10 cellular contexts compared by ENCODE assay signal in the genomic region with DNA sequence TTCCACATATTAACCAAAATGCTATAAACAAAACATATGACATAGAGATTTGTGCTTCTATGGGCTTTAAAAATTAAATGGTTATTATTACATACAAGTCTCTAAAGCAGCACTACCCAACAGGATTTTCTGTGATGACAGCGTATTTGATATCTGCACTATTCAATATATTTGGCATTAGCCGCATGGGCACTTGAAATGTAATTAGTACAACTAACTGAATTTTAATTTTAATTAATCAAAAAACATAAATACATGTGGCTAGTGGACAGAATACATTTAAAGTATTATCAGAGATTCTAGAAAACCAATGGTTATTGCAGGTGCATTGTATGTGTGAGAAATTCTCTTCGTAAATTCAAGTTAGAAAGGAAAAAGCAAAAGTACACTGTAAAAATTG.
"Had no signal": no experiment of that assay in that cellular context is flagged by ENCODE, and none has a peak within 500 bp of the region (broad histone marks: within the 10 kb centered on the region; RNA-seq: fewer than 3 reads in every experiment).

No MANE protein-coding gene starts in this region.

- FAIRE-seq: H1 had no signal

- H3K4me3 ChIP-seq: GM23248, GM23338, HAP-1 had no signal

- H3K4me1 ChIP-seq: HAP-1 had no signal

- DNase-seq: GM23248, GOT3, H7, H9, HCEC 1CT, HFFc6 had no signal

- H3K27ac ChIP-seq: GM23248 had no signal

- H3K9ac ChIP-seq: GM23248 had no signal

- H3K9me3 ChIP-seq: HAP-1 had no signal

- ATAC-seq: GM23338, HCT116 had no signal

- H3K4me2 ChIP-seq: GM23338 had no signal

- H2AFZ ChIP-seq: GM23248, GM23338 had no signal
